Comparison of ENCODE assay signal across 21 cellular contexts in the genomic region with DNA sequence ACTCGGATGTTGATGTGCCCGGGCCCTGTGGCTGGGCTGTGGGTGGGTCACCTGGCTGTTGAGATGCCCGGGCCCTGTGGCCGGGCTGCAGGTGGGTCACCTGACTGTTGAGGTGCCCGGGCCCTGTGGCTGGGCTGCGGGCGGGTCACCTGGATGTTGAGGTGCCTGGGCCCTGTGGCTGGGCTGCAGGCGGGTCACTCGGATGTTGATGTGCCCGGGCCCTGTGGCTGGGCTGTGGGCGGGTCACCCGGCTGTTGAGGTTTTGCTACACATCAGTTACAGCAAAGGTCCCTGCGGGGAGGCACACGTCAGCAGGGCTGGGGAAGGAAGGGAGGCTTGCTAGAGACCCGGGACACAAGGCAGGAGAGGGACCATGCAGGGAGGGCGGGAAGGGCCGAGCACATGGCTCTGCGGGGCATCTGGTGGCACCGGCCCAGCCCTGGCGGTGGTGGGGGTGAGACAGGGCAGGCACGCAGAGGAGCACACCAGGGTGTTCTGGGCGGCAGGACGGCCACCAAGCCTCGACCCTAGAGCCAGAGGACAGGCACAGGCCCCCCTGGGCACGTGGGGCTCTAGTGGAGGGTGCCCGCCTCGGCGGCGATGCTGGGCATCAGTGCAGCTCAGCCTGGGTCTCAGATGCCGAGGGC. TPM values are rescaled to one million over a fixed set of nuclear protein-coding genes. Genes with fewer than 3 reads are reported as not detected.
DNase-seq lines count a peak whose midpoint lies in the region; ATAC-seq and TF ChIP-seq lines count a peak whose summit lies in the region.
"Had no signal": no experiment of that assay in that cellular context is flagged by ENCODE, and none has a peak within 500 bp of the region (broad histone marks: within the 10 kb centered on the region; RNA-seq: fewer than 3 reads in every experiment).

No MANE protein-coding gene starts in this region.

- no peaks in the 10 kb centered on the region for H3K36me3 Mint-ChIP-seq in activated CD4-positive, alpha-beta memory T cell treated with anti-CD3 and anti-CD28 coated beads for 36 hours
- H3K36me3 Mint-ChIP-seq: CD4-positive, CD25-positive, alpha-beta regulatory T cell; T-cell had no signal

- H3K27me3 ChIP-seq in BLaER1 treated with 17β-estradiol and CSF1 and Interleukin-3, amounts not matched to agents 10 nM and 100 nM, result no peaks in the 10 kb centered on the region
- H3K27me3 ChIP-seq in H7 (ENCODE audit: control insufficient read depth, insufficient read depth, low read length) (no peaks in the 10 kb centered on the region), osteoblast (ENCODE audit: insufficient read depth, low read length) (no peaks in the 10 kb centered on the region)

- no peak for TF ChIP-seq CTCF in osteoblast (IDR thresholded peaks at IDR 0.05; ENCODE audit: extremely low read depth, low read depth, low read length)

- no peaks in the 10 kb centered on the region for H3K27me3 Mint-ChIP-seq in activated CD4-positive, alpha-beta memory T cell treated with anti-CD3 and anti-CD28 coated beads for 36 hours
- H3K27me3 Mint-ChIP-seq: CD4-positive, CD25-positive, alpha-beta regulatory T cell; T-cell had no signal

- H3K27ac Mint-ChIP-seq in activated CD4-positive, alpha-beta memory T cell treated with anti-CD3 and anti-CD28 coated beads for 36 hours, result no peak overlapping the region
- H3K27ac Mint-ChIP-seq: CD4-positive, CD25-positive, alpha-beta regulatory T cell; H9; T-cell had no signal

- H2AFZ ChIP-seq in osteoblast (ENCODE audit: low read length), result no peak overlapping the region

- H4K20me1 ChIP-seq in BLaER1 treated with 17β-estradiol and CSF1 and Interleukin-3, amounts not matched to agents 10 nM and 100 nM, result no peaks in the 10 kb centered on the region
- H4K20me1 ChIP-seq in osteoblast (ENCODE audit: insufficient read depth, low read length), result no peaks in the 10 kb centered on the region

- H3K9ac ChIP-seq in BLaER1 treated with 17β-estradiol and CSF1 and Interleukin-3, amounts not matched to agents 10 nM and 100 nM, result 0 out of 22 replicates have a peak overlapping the region, but pooled peaks of 2 of the 11 experiments have one; percentile 13 to 18
- H3K9ac ChIP-seq: SK-N-SH had no signal

- H3K36me3 ChIP-seq in BLaER1 treated with 17β-estradiol and CSF1 and Interleukin-3, amounts not matched to agents 10 nM and 100 nM, result peaks cover 0 to 7% (median 0%) of the 10 kb centered on the region in 11 experiments; a peak in 2 of 22 replicates
- H3K36me3 ChIP-seq in H7 (replicated peaks; ENCODE audit: control insufficient read depth, insufficient read depth, low read length) (no peaks in the 10 kb centered on the region), osteoblast (ENCODE audit: insufficient read depth, low read length) (no peaks in the 10 kb centered on the region)

- H3K4me1 ChIP-seq in BLaER1 treated with 17β-estradiol and CSF1 and Interleukin-3, amounts not matched to agents 10 nM and 100 nM, result peaks cover 5 to 40% (median 35%) of the 10 kb centered on the region in 10 experiments; a peak in 18 of 20 replicates
- no peaks in the 10 kb centered on the region for H3K4me1 ChIP-seq in osteoblast (ENCODE audit: insufficient read depth, low read length)

- CTCF ChIA-PET in activated CD4-positive, alpha-beta memory T cell treated with anti-CD3 and anti-CD28 coated beads for 36 hours (lab: Charles Lee), result no interaction called here

- intact Hi-C loops in activated CD4-positive, alpha-beta memory T cell treated with anti-CD3 and anti-CD28 coated beads for 36 hours (cut with micrococcal nuclease), result no loop called here

- ATAC-seq in GM18870 (IDR thresholded peaks at IDR 0.05; ENCODE audit: unreplicated experiment), result no peak
- ATAC-seq: T-cell had no signal

- H3K79me2 ChIP-seq in osteoblast (ENCODE audit: insufficient read depth, low read length), result no peaks in the 10 kb centered on the region

- 0 out of 22 replicates have a peak, but pooled peaks cover 0 to 3% (median 0%) of the 10 kb centered on the region in 11 experiments for H3K9me3 ChIP-seq in BLaER1 treated with 17β-estradiol and CSF1 and Interleukin-3, amounts not matched to agents 10 nM and 100 nM (replicated peaks in 1 of 11)
- H3K9me3 ChIP-seq in osteoblast (ENCODE audit: low read depth, low read length), result no peaks in the 10 kb centered on the region
- H3K9me3 ChIP-seq: SK-N-SH had no signal

- POLR2A ChIA-PET in activated CD4-positive, alpha-beta memory T cell treated with anti-CD3 and anti-CD28 coated beads for 36 hours (lab: Charles Lee), result no interaction called here

- H3K4me2 ChIP-seq in BLaER1 treated with 17β-estradiol and CSF1 and Interleukin-3, amounts not matched to agents 10 nM and 100 nM, result peak overlapping the region in 8 of 11 experiments; percentile 31 to 56 (median 47); a peak in 15 of 22 replicates
- H3K4me2 ChIP-seq in osteoblast (ENCODE audit: insufficient read depth, low read length), result no peak overlapping the region
- H3K4me2 ChIP-seq: SK-N-SH had no signal

- no peak overlapping the region for H3K27ac ChIP-seq in BLaER1 treated with 17β-estradiol and CSF1 and Interleukin-3, amounts not matched to agents 10 nM and 100 nM
- H3K27ac ChIP-seq in osteoblast (ENCODE audit: low read depth, low read length), result no peak overlapping the region

- no peak overlapping the region for H3K4me3 ChIP-seq in BLaER1 treated with 17β-estradiol and CSF1 and Interleukin-3, amounts not matched to agents 10 nM and 100 nM
- H3K4me3 ChIP-seq in H7 (ENCODE audit: insufficient read depth, low read depth, low read length) (no peak overlapping the region), osteoblast (ENCODE audit: insufficient read depth, low read length) (no peak overlapping the region)

- DNase-seq in H7, result peak; percentile 53
- DNase-seq in SW480 (ENCODE audit: low spot score), result peak; percentile 67
- peak; percentile 70 for DNase-seq in osteoblast (ENCODE audit: insufficient read length, low spot score, missing footprints)
- DNase-seq in activated effector memory CD4-positive, alpha-beta T cell treated with anti-CD3 and anti-CD28 coated beads, Interleukin-2, amount 50 U/mL, for 16 hours, result no peak
- DNase-seq in activated CD4-positive, alpha-beta memory T cell treated with anti-CD3 and anti-CD28 coated beads for 36 hours, result no peak
- DNase-seq: ACHN; CD4-positive, CD25-positive, alpha-beta regulatory T cell; COR-L47; DMS153; IMR-90; NCI-H1105; NCI-H2081 treated with DMSO at 0.1 percent for 48 hours; NCI-H446 treated with DMSO at 0.1 percent for 48 hours; NCI-H69; NK-92 treated with Interleukin-12 subunit alpha and Interleukin-12 subunit beta, amount 100 ng/mL, for 24 hours; SHP77 treated with DMSO at 0.1 percent for 48 hours; SK-N-SH; T-cell had no signal

- no peaks in the 10 kb centered on the region for H3K9me3 Mint-ChIP-seq in activated CD4-positive, alpha-beta memory T cell treated with anti-CD3 and anti-CD28 coated beads for 36 hours
- H3K9me3 Mint-ChIP-seq: CD4-positive, CD25-positive, alpha-beta regulatory T cell; T-cell had no signal

- no peaks in the 10 kb centered on the region for H3K4me1 Mint-ChIP-seq in activated CD4-positive, alpha-beta memory T cell treated with anti-CD3 and anti-CD28 coated beads for 36 hours (ENCODE audit: low read depth)
- H3K4me1 Mint-ChIP-seq: H9 had no signal

- H3K4me3 Mint-ChIP-seq in activated CD4-positive, alpha-beta memory T cell treated with anti-CD3 and anti-CD28 coated beads for 36 hours, result no peak overlapping the region
- H3K4me3 Mint-ChIP-seq: CD4-positive, CD25-positive, alpha-beta regulatory T cell; H9; T-cell had no signal

RNA-seq across cellular contexts. Expression of gene PNPLA7, which starts 35.4 kb away (rescaled TPM):
- total RNA-seq in H7 (2014; rRNA removed; shearing (Covaris generic)), result 0.07 and 0.14 TPM in 2 replicates
- 1.8 and 2.7 TPM in 2 replicates for total RNA-seq in osteoblast
- 1 to 10 TPM; 3.1 to 4.0 TPM for total RNA-seq in activated CD4-positive, alpha-beta memory T cell treated with anti-CD3 and anti-CD28 coated beads for 36 hours

RNA-seq across cellular contexts. Expression of gene MRPL41, which starts 36.9 kb away (rescaled TPM):
- total RNA-seq in H7 (2014; rRNA removed; shearing (Covaris generic)), result 74.5 and 78.8 TPM in 2 replicates
- total RNA-seq in osteoblast, result 26.2 and 30.4 TPM in 2 replicates
- total RNA-seq in activated CD4-positive, alpha-beta memory T cell treated with anti-CD3 and anti-CD28 coated beads for 36 hours, result 10 to 100 TPM; 48.0 to 48.8 TPM

RNA-seq across cellular contexts. Expression of gene NSMF, which starts 55.7 kb away (rescaled TPM):
- total RNA-seq in H7 (2014; rRNA removed; shearing (Covaris generic)), result 37.9 and 39.0 TPM in 2 replicates
- total RNA-seq in osteoblast, result 19.2 and 22.4 TPM in 2 replicates
- 10 to 100 TPM; 29.9 to 31.6 TPM for total RNA-seq in activated CD4-positive, alpha-beta memory T cell treated with anti-CD3 and anti-CD28 coated beads for 36 hours

Comparison
In these comparisons a context has a peak if more than half of its experiments do, and no peak if none do; other contexts are left out.
1. DNase-seq: peak in H7 (single experiment), SW480 (single experiment) and osteoblast (single experiment); none in activated effector memory CD4-positive, alpha-beta T cell treated with anti-CD3 and anti-CD28 coated beads, Interleukin-2, amount 50 U/mL, for 16 hours (single experiment) and activated CD4-positive, alpha-beta memory T cell treated with anti-CD3 and anti-CD28 coated beads for 36 hours (single experiment).